8 cellular contexts compared by ENCODE assay signal in genomic region chr3:52216585-52217408, GRCh38. TPM values are rescaled to one million over a fixed set of nuclear protein-coding genes. Genes with fewer than 3 reads are reported as not detected.
DNase-seq lines count a peak whose midpoint lies in the region; ATAC-seq and FAIRE-seq lines count a peak whose summit lies in the region.

No MANE protein-coding gene starts in this region.

- peak; percentile 51 to 76 for ATAC-seq in naive thymus-derived CD8-positive, alpha-beta T cell

- POLR2A ChIA-PET in activated CD4-positive, alpha-beta memory T cell treated with anti-CD3 and anti-CD28 coated beads, Interleukin-2, amount 10 ng/mL, durations not matched to agents 7 days and 5 days (lab: Charles Lee), result interaction anchor here (0.5 to 11.1 kb wide), 14 partner anchors 14 to 234 kb away, joined by 3 to 121 read pairs (median 3); partner anchors contain the start of genes DUSP7, RPL29, TWF2 and WDR82
- POLR2A ChIA-PET in naive thymus-derived CD8-positive, alpha-beta T cell (lab: Charles Lee), result interaction anchor here (0.9 to 58.8 kb wide), 6 partner anchors 10 to 193 kb away, joined by 3 to 1841 read pairs (median 6); partner anchors contain the start of genes GLYCTK, PPM1M, TWF2 and WDR82

- H3K27me3 Mint-ChIP-seq in activated CD4-positive, alpha-beta memory T cell treated with anti-CD3 and anti-CD28 coated beads, Interleukin-2, amount 10 ng/mL, durations not matched to agents 7 days and 5 days, result no peaks in the 10 kb centered on the region
- no peaks in the 10 kb centered on the region for H3K27me3 Mint-ChIP-seq in naive thymus-derived CD8-positive, alpha-beta T cell

- peaks cover 77% of the 10 kb centered on the region for H3K4me1 Mint-ChIP-seq in activated CD4-positive, alpha-beta memory T cell treated with anti-CD3 and anti-CD28 coated beads, Interleukin-2, amount 10 ng/mL, durations not matched to agents 7 days and 5 days
- H3K4me1 Mint-ChIP-seq in naive thymus-derived CD8-positive, alpha-beta T cell, result peaks cover 28 to 63% (median 59%) of the 10 kb centered on the region in 4 donors

- peak; percentile 33 for FAIRE-seq in endometrium (lab: Jason Lieb, UNC)

- H3K36me3 Mint-ChIP-seq in activated CD4-positive, alpha-beta memory T cell treated with anti-CD3 and anti-CD28 coated beads, Interleukin-2, amount 10 ng/mL, durations not matched to agents 7 days and 5 days (ENCODE audit: low read depth), result peaks cover 44% of the 10 kb centered on the region
- H3K36me3 Mint-ChIP-seq in naive thymus-derived CD8-positive, alpha-beta T cell, result peaks cover 8 to 42% (median 14%) of the 10 kb centered on the region in 3 donors

- DNase-seq in NCI-H748 (lab: John Stamatoyannopoulos, UW; ENCODE audit: unreplicated experiment), result peak; percentile 6
- DNase-seq in NCI-H748 treated with DMSO at 0.1 percent for 48 hours (lab: John Stamatoyannopoulos, UW), result no peak
- DNase-seq in activated CD4-positive, alpha-beta memory T cell treated with anti-CD3 and anti-CD28 coated beads, Interleukin-2, amount 10 ng/mL, durations not matched to agents 7 days and 5 days, result peak; percentile 64
- peak in 3 of 10 donors; percentile 48 to 73 (median 52) for DNase-seq in naive thymus-derived CD8-positive, alpha-beta T cell
- no peak for DNase-seq in SIG-M5 treated with dmso at 0.1 percent for 504 hours (lab: John Stamatoyannopoulos, UW; ENCODE audit: unreplicated experiment)
- DNase-seq in OCI-M2 (lab: John Stamatoyannopoulos, UW; ENCODE audit: unreplicated experiment), result no peak
- no peak for DNase-seq in GM19238 (ENCODE audit: insufficient read length, low spot score)

- no peaks in the 10 kb centered on the region for H3K9me3 Mint-ChIP-seq in activated CD4-positive, alpha-beta memory T cell treated with anti-CD3 and anti-CD28 coated beads, Interleukin-2, amount 10 ng/mL, durations not matched to agents 7 days and 5 days
- no peaks in the 10 kb centered on the region for H3K9me3 Mint-ChIP-seq in naive thymus-derived CD8-positive, alpha-beta T cell

- CTCF ChIA-PET in activated CD4-positive, alpha-beta memory T cell treated with anti-CD3 and anti-CD28 coated beads, Interleukin-2, amount 10 ng/mL, durations not matched to agents 7 days and 5 days (lab: Charles Lee), result interaction anchor here (1.0 to 7.3 kb wide), 6 partner anchors 10 to 163 kb away, joined by 3 to 138 read pairs (median 6); no protein-coding TSS in a partner anchor

- H3K4me3 Mint-ChIP-seq in activated CD4-positive, alpha-beta memory T cell treated with anti-CD3 and anti-CD28 coated beads, Interleukin-2, amount 10 ng/mL, durations not matched to agents 7 days and 5 days, result peak overlapping the region; percentile 65
- peak overlapping the region; percentile 31 to 89 (median 72) for H3K4me3 Mint-ChIP-seq in naive thymus-derived CD8-positive, alpha-beta T cell

- H3K27ac Mint-ChIP-seq in activated CD4-positive, alpha-beta memory T cell treated with anti-CD3 and anti-CD28 coated beads, Interleukin-2, amount 10 ng/mL, durations not matched to agents 7 days and 5 days, result peak overlapping the region; percentile 97
- peak overlapping the region; percentile 71 to 94 (median 88) for H3K27ac Mint-ChIP-seq in naive thymus-derived CD8-positive, alpha-beta T cell

RNA-seq across cellular contexts. Expression of gene TLR9, which starts 8.6 kb away (rescaled TPM):
- total RNA-seq in activated CD4-positive, alpha-beta memory T cell treated with anti-CD3 and anti-CD28 coated beads, Interleukin-2, amount 10 ng/mL, durations not matched to agents 7 days and 5 days, result under 1 TPM; 0.55 to 0.83 TPM
- 1 to 10 TPM; 2.4 to 2.8 TPM for total RNA-seq in naive thymus-derived CD8-positive, alpha-beta T cell
- polyA plus RNA-seq in naive thymus-derived CD8-positive, alpha-beta T cell, result not detected

RNA-seq across cellular contexts. Expression of gene ALAS1, which starts 18.8 kb away (rescaled TPM):
- 10 to 100 TPM; 62.1 to 62.6 TPM for total RNA-seq in activated CD4-positive, alpha-beta memory T cell treated with anti-CD3 and anti-CD28 coated beads, Interleukin-2, amount 10 ng/mL, durations not matched to agents 7 days and 5 days
- total RNA-seq in naive thymus-derived CD8-positive, alpha-beta T cell, result 10 to 100 TPM; 16.2 to 18.8 TPM
- polyA plus RNA-seq in naive thymus-derived CD8-positive, alpha-beta T cell, result 10 to 100 TPM; 14.7 to 28.9 (median 18.5) TPM

RNA-seq across cellular contexts. Expression of gene TWF2, which starts 22.2 kb away (rescaled TPM):
- total RNA-seq in activated CD4-positive, alpha-beta memory T cell treated with anti-CD3 and anti-CD28 coated beads, Interleukin-2, amount 10 ng/mL, durations not matched to agents 7 days and 5 days, result 100 to 1,000 TPM; 118 to 119 TPM
- total RNA-seq in naive thymus-derived CD8-positive, alpha-beta T cell, result 10 to 100 TPM; 77.2 to 77.6 TPM
- polyA plus RNA-seq in naive thymus-derived CD8-positive, alpha-beta T cell, result 100 to 1,000 TPM; 112 to 171 (median 142) TPM

RNA-seq across cellular contexts. Expression of gene PPM1M, which starts 28.8 kb away (rescaled TPM):
- total RNA-seq in activated CD4-positive, alpha-beta memory T cell treated with anti-CD3 and anti-CD28 coated beads, Interleukin-2, amount 10 ng/mL, durations not matched to agents 7 days and 5 days, result 100 to 1,000 TPM; 123 to 124 TPM
- 100 to 1,000 TPM; 108 to 114 TPM for total RNA-seq in naive thymus-derived CD8-positive, alpha-beta T cell
- polyA plus RNA-seq in naive thymus-derived CD8-positive, alpha-beta T cell, result 100 to 1,000 TPM in 2 of 3 donors, 10 to 100 TPM in 1; 68.0 to 172 (median 106) TPM

Comparison
In these comparisons a context has a peak if more than half of its experiments do, and no peak if none do; other contexts are left out.
1. DNase-seq: peak in NCI-H748 (single experiment) and activated CD4-positive, alpha-beta memory T cell treated with anti-CD3 and anti-CD28 coated beads, Interleukin-2, amount 10 ng/mL, durations not matched to agents 7 days and 5 days (single experiment); none in NCI-H748 treated with DMSO at 0.1 percent for 48 hours (single experiment), SIG-M5 treated with dmso at 0.1 percent for 504 hours (single experiment), OCI-M2 (single experiment) and GM19238 (single experiment).